1 cellular context compared by ENCODE assay signal in genomic region chr2:120332384-120332783, GRCh38.
TF ChIP-seq lines count a peak whose summit lies in the region.

No MANE protein-coding gene starts in this region.

TF ChIP-seq in HepG2, 621 proteins besides CTCF, POLR2A, EP300 and RAD21:
- TF ChIP-seq STAT6 (CRISPR knock-in tag; IDR thresholded peaks at IDR 0.05; ENCODE audit: borderline replicate concordance) = no peak
- TF ChIP-seq, protein P1, sequence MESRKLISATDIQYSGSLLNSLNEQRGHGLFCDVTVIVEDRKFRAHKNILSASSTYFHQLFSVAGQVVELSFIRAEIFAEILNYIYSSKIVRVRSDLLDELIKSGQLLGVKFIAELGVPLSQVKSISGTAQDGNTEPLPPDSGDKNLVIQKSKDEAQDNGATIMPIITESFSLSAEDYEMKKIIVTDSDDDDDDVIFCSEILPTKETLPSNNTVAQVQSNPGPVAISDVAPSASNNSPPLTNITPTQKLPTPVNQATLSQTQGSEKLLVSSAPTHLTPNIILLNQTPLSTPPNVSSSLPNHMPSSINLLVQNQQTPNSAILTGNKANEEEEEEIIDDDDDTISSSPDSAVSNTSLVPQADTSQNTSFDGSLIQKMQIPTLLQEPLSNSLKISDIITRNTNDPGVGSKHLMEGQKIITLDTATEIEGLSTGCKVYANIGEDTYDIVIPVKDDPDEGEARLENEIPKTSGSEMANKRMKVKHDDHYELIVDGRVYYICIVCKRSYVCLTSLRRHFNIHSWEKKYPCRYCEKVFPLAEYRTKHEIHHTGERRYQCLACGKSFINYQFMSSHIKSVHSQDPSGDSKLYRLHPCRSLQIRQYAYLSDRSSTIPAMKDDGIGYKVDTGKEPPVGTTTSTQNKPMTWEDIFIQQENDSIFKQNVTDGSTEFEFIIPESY (CRISPR knock-in tag; IDR thresholded peaks at IDR 0.05) = peak; percentile 65
